14 cellular contexts compared by ENCODE assay signal in genomic region chr2:43031471-43032224, GRCh38.
A peak's percentile ranks its signal among the peaks of the same experiment; 100 is the strongest.
DNase-seq lines count a peak whose midpoint lies in the region; ATAC-seq, FAIRE-seq and TF ChIP-seq lines count a peak whose summit lies in the region.
"Had no signal": no experiment of that assay in that cellular context is flagged by ENCODE, and none has a peak within 500 bp of the region (broad histone marks: within the 10 kb centered on the region; RNA-seq: fewer than 3 reads in every experiment).

No MANE protein-coding gene starts in this region.

- no peaks in the 10 kb centered on the region for H4K20me1 ChIP-seq in PC-3 (ENCODE audit: low read length)

- H3K9ac ChIP-seq in PC-3 (ENCODE audit: low read length) = peak overlapping the region; percentile 39
- no peak overlapping the region for H3K9ac ChIP-seq in mesenchymal stem cell (ENCODE audit: low read length)

- no peak for FAIRE-seq in GM12892 (lab: Jason Lieb, UNC)

- H2AK5ac ChIP-seq in mesenchymal stem cell (ENCODE audit: low read length, severe bottlenecking) = no peak overlapping the region

- H2BK15ac ChIP-seq in mesenchymal stem cell (ENCODE audit: low read depth, poor library complexity, severe bottlenecking) = no peak overlapping the region

- 85% methylated on average over 8 of the region's 9 CpGs for WGBS in mesenchymal stem cell
- 43 to 76% methylated on average over 9 of the region's 9 CpGs for WGBS in sigmoid colon, 2 donors

- H2BK5ac ChIP-seq in mesenchymal stem cell (ENCODE audit: low read depth, low read length, poor library complexity, severe bottlenecking) = no peak overlapping the region

- no peaks in the 10 kb centered on the region for H3F3A ChIP-seq in PC-3 (ENCODE audit: low read length, unreplicated experiment)

- TF ChIP-seq POLR2A in sigmoid colon (IDR thresholded peaks at IDR 0.05) (no peak), GM12892 (IDR thresholded peaks at IDR 0.05; ENCODE audit: low read depth, low read length) (no peak)

- H3K36me3 ChIP-seq in PC-3 (ENCODE audit: low read depth, low read length) (no peaks in the 10 kb centered on the region), mesenchymal stem cell (ENCODE audit: control insufficient read depth in 1 of 2, insufficient read depth in 2 of 2, low read depth in 1 of 2, low read length in 2 of 2) (no peaks in the 10 kb centered on the region), sigmoid colon (no peaks in the 10 kb centered on the region)

- H3K14ac ChIP-seq in mesenchymal stem cell (ENCODE audit: low read length in 2 of 2) = no peak overlapping the region

- no peaks in the 10 kb centered on the region for H3K9me2 ChIP-seq in PC-3 (replicated peaks; ENCODE audit: low read length)

- H4K8ac ChIP-seq in mesenchymal stem cell (ENCODE audit: low read length) = no peak overlapping the region

- peak overlapping the region; percentile 10; the same call in 1 of the 2 replicates for H3K4me2 ChIP-seq in PC-3 (ENCODE audit: low read length)
- H3K4me2 ChIP-seq in mesenchymal stem cell (ENCODE audit: low read length, poor library complexity, severe bottlenecking) = no peak overlapping the region

- BruUV-seq in PC-3 (replicated peaks; lab: Mats Ljungman, UMichigan) = no TSS peak

- POLR2A ChIA-PET in PC-3 (lab: Charles Lee; ENCODE audit: unreplicated experiment) = no interaction called here

- H4K91ac ChIP-seq in mesenchymal stem cell (ENCODE audit: low read length) = peak overlapping the region; percentile 16

- H3K27ac ChIP-seq in PC-3 (ENCODE audit: low read length) (peak overlapping the region; percentile 75), caudate nucleus (ENCODE audit: low read depth, low read length) (peak overlapping the region; percentile 26), mesenchymal stem cell (ENCODE audit: low read length, poor library complexity, severe bottlenecking) (no peak overlapping the region), sigmoid colon (peak overlapping the region; percentile 52 to 65 (median 60))
- H3K27ac ChIP-seq: dorsolateral prefrontal cortex had no signal

- no peak for TF ChIP-seq CTCF in PC-3 (conservative IDR thresholded peaks at IDR 0.05; ENCODE audit: low read depth, low read length)
- TF ChIP-seq CTCF in sigmoid colon (IDR thresholded peaks at IDR 0.05) = no peak
- TF ChIP-seq CTCF in omental fat pad (IDR thresholded peaks at IDR 0.05) = no peak

- DNase-seq in PC-3 = no peak
- no peak for DNase-seq in caudate nucleus (lab: John Stamatoyannopoulos, UW)
- DNase-seq in mesenchymal stem cell = no peak
- DNase-seq in sigmoid colon = peak; percentile 19
- no peak for DNase-seq in GM12892 (ENCODE audit: insufficient read length)
- no peak for DNase-seq in retina
- DNase-seq in omental fat pad (ENCODE audit: low spot score) = no peak
- DNase-seq: activated CD4-positive, alpha-beta T cell treated with anti-CD3 and anti-CD28 coated beads, Interleukin-2, amount 10 ng/mL, durations not matched to agents 7 days and 5 days; amniotic stem cell; naive B cell; NCI-H1930; T-helper 2 cell had no signal

- H3K18ac ChIP-seq in mesenchymal stem cell (ENCODE audit: low read depth in 1 of 2, low read length in 2 of 2) = peak overlapping the region in 1 of 2 experiments; percentile 54

- H2AFZ ChIP-seq in PC-3 (ENCODE audit: low read length) (peak overlapping the region; percentile 25), mesenchymal stem cell (ENCODE audit: low read depth, low read length) (no peak overlapping the region)

- intact Hi-C loops in PC-3 (cut with micrococcal nuclease) (no loop called here), sigmoid colon (cut with DNase I) (loop anchor here (5.0 kb wide), 1 partner anchor 46 kb away; no protein-coding TSS in a partner anchor)

- no peaks in the 10 kb centered on the region for H3K79me2 ChIP-seq in PC-3 (ENCODE audit: low read length)

- H3K4ac ChIP-seq in mesenchymal stem cell (ENCODE audit: low read depth in 1 of 2, low read length in 2 of 2) = no peak overlapping the region

- H3K4me1 ChIP-seq in PC-3 (ENCODE audit: insufficient read depth, low read length) = peaks cover 14% of the 10 kb centered on the region
- no peaks in the 10 kb centered on the region for H3K4me1 ChIP-seq in mesenchymal stem cell (ENCODE audit: control insufficient read depth, insufficient read depth, low read depth, low read length)
- peaks cover 0 to 18% (median 16%) of the 10 kb centered on the region in 4 donors for H3K4me1 ChIP-seq in sigmoid colon

- ATAC-seq in PC-3 (no peak), HG02981 (IDR thresholded peaks at IDR 0.05; ENCODE audit: unreplicated experiment) (no peak), omental fat pad (ENCODE audit: low FRiP score) (no peak)

- peak overlapping the region; percentile 0 to 23 for H2BK12ac ChIP-seq in mesenchymal stem cell (ENCODE audit: low read length in 2 of 2)

- H3K9me3 ChIP-seq in PC-3 (ENCODE audit: low read length) = no peaks in the 10 kb centered on the region
- no peaks in the 10 kb centered on the region for H3K9me3 ChIP-seq in mesenchymal stem cell (ENCODE audit: control insufficient read depth, low read length)
- no peaks in the 10 kb centered on the region for H3K9me3 ChIP-seq in sigmoid colon

- H3K79me1 ChIP-seq in mesenchymal stem cell (replicated peaks; ENCODE audit: low read length, poor library complexity, severe bottlenecking) = no peaks in the 10 kb centered on the region

- no peak overlapping the region for H2BK120ac ChIP-seq in mesenchymal stem cell (ENCODE audit: low read depth, low read length)

- H3K23ac ChIP-seq in mesenchymal stem cell (ENCODE audit: low read length in 2 of 2) = no peak overlapping the region

- H3K27me3 ChIP-seq in PC-3 (ENCODE audit: low read length) (no peaks in the 10 kb centered on the region), mesenchymal stem cell (ENCODE audit: control insufficient read depth in 1 of 2, insufficient read depth in 1 of 2, low read length in 2 of 2) (no peaks in the 10 kb centered on the region), sigmoid colon (no peaks in the 10 kb centered on the region)
- H3K27me3 ChIP-seq: dorsolateral prefrontal cortex had no signal

- H3K4me3 ChIP-seq in PC-3 (ENCODE audit: low read length) = no peak overlapping the region
- no peak overlapping the region for H3K4me3 ChIP-seq in mesenchymal stem cell (ENCODE audit: insufficient read depth in 1 of 2, low read depth in 1 of 2, low read length in 2 of 2)
- no peak overlapping the region for H3K4me3 ChIP-seq in sigmoid colon
- H3K4me3 ChIP-seq: dorsolateral prefrontal cortex had no signal

- TF ChIP-seq EP300 in sigmoid colon (IDR thresholded peaks at IDR 0.05) = no peak

- CTCF ChIA-PET in PC-3 (lab: Charles Lee) = no interaction called here
